In genomic region chr15:51735611-51736010, GRCh38 we compare ENCODE assay signal across 2 cellular contexts.
TF ChIP-seq lines count a peak whose summit lies in the region.

No MANE protein-coding gene starts in this region.

TF ChIP-seq in SK-N-SH, 30 proteins besides CTCF, POLR2A, EP300 and RAD21 (continued from another document):
- no peak for TF ChIP-seq ZBTB33 (IDR thresholded peaks at IDR 0.05; ENCODE audit: borderline replicate concordance, low read depth)
- TF ChIP-seq NRF1 (IDR thresholded peaks at IDR 0.05; ENCODE audit: low read depth, low read length): no peak
- no peak for TF ChIP-seq USF1 (IDR thresholded peaks at IDR 0.05; ENCODE audit: borderline replicate concordance, low read depth)
- TF ChIP-seq USF2 (IDR thresholded peaks at IDR 0.05; ENCODE audit: borderline replicate concordance, low read depth, low read length): no peak
- no peak for TF ChIP-seq IRF3 (IDR thresholded peaks at IDR 0.05; ENCODE audit: low read depth, low read length)
- TF ChIP-seq GABPA (IDR thresholded peaks at IDR 0.05; ENCODE audit: low read depth): no peak

TF ChIP-seq in SK-N-SH treated with all-trans-retinoic acid at 6 μM for 48 hours, 23 proteins besides CTCF, POLR2A, EP300 and RAD21 (continued from another document):
- no peak for TF ChIP-seq PATZ1 (CRISPR knock-in tag; IDR thresholded peaks at IDR 0.05; ENCODE audit: borderline replicate concordance)
- TF ChIP-seq BACH2 (CRISPR knock-in tag; IDR thresholded peaks at IDR 0.05; ENCODE audit: borderline replicate concordance): no peak
- no peak for TF ChIP-seq ZNF8 (CRISPR knock-in tag; IDR thresholded peaks at IDR 0.05)
- no peak; the same call in 1 of the 2 replicates for TF ChIP-seq TCF4 (CRISPR knock-in tag; IDR thresholded peaks at IDR 0.05; ENCODE audit: borderline replicate concordance)
- TF ChIP-seq PPARA (CRISPR knock-in tag; IDR thresholded peaks at IDR 0.05; ENCODE audit: borderline replicate concordance): no peak
- no peak for TF ChIP-seq ZC3H10 (CRISPR knock-in tag; IDR thresholded peaks at IDR 0.05)
- TF ChIP-seq POU6F1 (CRISPR knock-in tag; IDR thresholded peaks at IDR 0.05; ENCODE audit: borderline replicate concordance, low read depth): no peak
- TF ChIP-seq ESRRG (CRISPR knock-in tag; IDR thresholded peaks at IDR 0.05): no peak
- no peak for TF ChIP-seq CSDC2 (CRISPR knock-in tag; IDR thresholded peaks at IDR 0.05)
- no peak for TF ChIP-seq ZNF565 (CRISPR knock-in tag; conservative IDR thresholded peaks at IDR 0.05; ENCODE audit: low read depth)
- no peak for TF ChIP-seq SNAI2 (CRISPR knock-in tag; IDR thresholded peaks at IDR 0.05)
TF ChIP-seq in SK-N-SH treated with all-trans-retinoic acid at 6 μM for 48 hours: peak in this region for 0.
